ENCODE assay signal across 2 cellular contexts in genomic region chr4:823761-824460, GRCh38.
TF ChIP-seq lines count a peak whose summit lies in the region.

No MANE protein-coding gene starts in this region.

TF ChIP-seq in GM23338, 12 proteins besides CTCF, POLR2A, EP300 and RAD21:
- no peak for TF ChIP-seq EZH2phosphoT487 (IDR thresholded peaks at IDR 0.05; ENCODE audit: unreplicated experiment)
- no peak for TF ChIP-seq JUNB (IDR thresholded peaks at IDR 0.05; ENCODE audit: unreplicated experiment)
- no peak for TF ChIP-seq ETS1 (IDR thresholded peaks at IDR 0.05)
- TF ChIP-seq ZNF114 (CRISPR knock-in tag; IDR thresholded peaks at IDR 0.05): no peak
- no peak for TF ChIP-seq NANOG (IDR thresholded peaks at IDR 0.05; ENCODE audit: borderline replicate concordance)
- TF ChIP-seq ZNF331 (CRISPR knock-in tag; IDR thresholded peaks at IDR 0.05; ENCODE audit: low read depth): no peak
- TF ChIP-seq ZNF462 (CRISPR knock-in tag; IDR thresholded peaks at IDR 0.05): no peak
- TF ChIP-seq EZH2 (IDR thresholded peaks at IDR 0.05; ENCODE audit: low read depth, unreplicated experiment): no peak
- no peak for TF ChIP-seq POLR2AphosphoS5 (IDR thresholded peaks at IDR 0.05; ENCODE audit: low read depth)

TF ChIP-seq in K562, 482 proteins besides CTCF, POLR2A, EP300 and RAD21:
- TF ChIP-seq RBFOX2 (IDR thresholded peaks at IDR 0.05; ENCODE audit: low read depth, low read length) (0 out of 2 replicates have a peak, but pooled peaks have one; percentile 4), HOXB6 (CRISPR knock-in tag; IDR thresholded peaks at IDR 0.05; ENCODE audit: borderline replicate concordance) (no peak)
